Comparison of ENCODE assay signal across 8 cellular contexts in the genomic region with DNA sequence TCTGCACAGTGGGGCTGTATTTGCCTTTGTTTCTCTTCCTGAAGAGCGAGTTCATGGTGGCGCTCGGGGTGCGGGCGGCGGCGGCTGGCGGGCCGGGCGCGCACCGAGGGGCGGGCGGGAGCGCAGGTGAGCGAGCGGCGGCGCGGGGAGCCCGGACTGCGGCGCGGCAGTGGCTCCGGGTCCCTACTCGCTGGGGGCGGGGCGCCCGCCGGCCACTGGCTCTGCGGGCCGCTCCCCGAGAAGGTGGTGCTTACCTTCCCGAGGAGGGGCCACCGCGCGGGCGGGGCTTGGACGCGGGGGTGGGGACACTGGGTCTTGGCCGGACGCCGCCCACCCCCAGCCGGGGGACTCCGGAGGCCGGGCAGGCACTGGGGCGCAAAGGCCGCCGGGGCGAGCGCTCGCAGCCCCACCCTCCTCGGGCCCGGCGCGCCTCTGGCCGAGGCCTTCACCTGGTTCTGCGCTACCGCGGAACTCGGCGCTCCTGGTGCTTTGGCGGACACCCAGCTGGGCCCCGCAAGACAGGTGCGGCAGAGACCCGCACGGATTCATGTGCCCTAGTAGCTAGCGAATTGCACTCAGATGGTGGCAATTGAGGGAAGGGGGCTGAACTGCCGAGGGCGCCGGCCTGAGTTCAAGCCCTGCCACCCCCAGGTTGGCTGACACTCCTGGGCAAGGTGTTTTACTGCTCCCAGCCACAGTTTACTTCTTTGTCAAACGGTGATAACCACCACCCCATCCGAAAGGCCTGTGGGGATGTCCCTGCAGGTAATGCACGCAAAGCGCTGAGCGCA. TPM values are rescaled to one million over a fixed set of nuclear protein-coding genes. Genes with fewer than 3 reads are reported as not detected.
DNase-seq lines count a peak whose midpoint lies in the region; ATAC-seq and TF ChIP-seq lines count a peak whose summit lies in the region.

Gene PPL (minus strand): TSS at position 158 of the 791 bp plus-strand sequence. CDS start 103 bp downstream, at position 55.

- H3K27me3 Mint-ChIP-seq in activated CD4-positive, alpha-beta T cell treated with anti-CD3 and anti-CD28 coated beads, Interleukin-2, amount 10 ng/mL, durations not matched to agents 7 days and 5 days, result peaks cover 33% of the 10 kb centered on the region
- H3K27me3 Mint-ChIP-seq in effector memory CD8-positive, alpha-beta T cell, result peaks cover 42 to 76% of the 10 kb centered on the region in 2 donors
- H3K27me3 Mint-ChIP-seq in mesothelial cell of epicardium (ENCODE audit: low read depth), result peaks cover 41% of the 10 kb centered on the region

- POLR2A ChIA-PET in activated CD4-positive, alpha-beta T cell treated with anti-CD3 and anti-CD28 coated beads, Interleukin-2, amount 10 ng/mL, durations not matched to agents 7 days and 5 days (lab: Charles Lee), result no interaction called here

- no peak for TF ChIP-seq CTCF in mesothelial cell of epicardium (IDR thresholded peaks at IDR 0.05; ENCODE audit: unreplicated experiment)

- H3K36me3 Mint-ChIP-seq in activated CD4-positive, alpha-beta T cell treated with anti-CD3 and anti-CD28 coated beads, Interleukin-2, amount 10 ng/mL, durations not matched to agents 7 days and 5 days (ENCODE audit: low read depth), result no peaks in the 10 kb centered on the region
- H3K36me3 Mint-ChIP-seq in effector memory CD8-positive, alpha-beta T cell (ENCODE audit: insufficient read depth), result peaks cover 4% of the 10 kb centered on the region
- H3K36me3 Mint-ChIP-seq in mesothelial cell of epicardium, result no peaks in the 10 kb centered on the region

- H3K4me1 Mint-ChIP-seq in activated CD4-positive, alpha-beta T cell treated with anti-CD3 and anti-CD28 coated beads, Interleukin-2, amount 10 ng/mL, durations not matched to agents 7 days and 5 days, result peaks cover 4% of the 10 kb centered on the region
- peaks cover 0 to 8% of the 10 kb centered on the region in 2 donors for H3K4me1 Mint-ChIP-seq in effector memory CD8-positive, alpha-beta T cell (ENCODE audit: low read depth in 2 of 2)
- peaks cover 14% of the 10 kb centered on the region for H3K4me1 Mint-ChIP-seq in mesothelial cell of epicardium

- no peak for DNase-seq in activated CD4-positive, alpha-beta T cell treated with anti-CD3 and anti-CD28 coated beads, Interleukin-2, amount 10 ng/mL, durations not matched to agents 7 days and 5 days
- no peak for DNase-seq in activated CD4-positive, alpha-beta T cell treated with anti-CD3 and anti-CD28 coated beads, Interleukin-2, amount 50 U/mL, for 4 hours
- DNase-seq in NCI-H748 (lab: John Stamatoyannopoulos, UW; ENCODE audit: unreplicated experiment), result peak; percentile 90
- no peak for DNase-seq in effector memory CD8-positive, alpha-beta T cell
- peak; percentile 50 to 72 for DNase-seq in mesothelial cell of epicardium (ENCODE audit: low spot score in 2 of 2, unreplicated experiment in 2 of 2)
- peak; percentile 89 for DNase-seq in ureter (ENCODE audit: low spot score)

- ATAC-seq in effector memory CD8-positive, alpha-beta T cell (replicated peaks), result no peak
- ATAC-seq in GM18858 (IDR thresholded peaks at IDR 0.05; ENCODE audit: unreplicated experiment), result no peak
- no peak for ATAC-seq in HG03439 (IDR thresholded peaks at IDR 0.05; ENCODE audit: unreplicated experiment)

- CTCF ChIA-PET in activated CD4-positive, alpha-beta T cell treated with anti-CD3 and anti-CD28 coated beads, Interleukin-2, amount 10 ng/mL, durations not matched to agents 7 days and 5 days (lab: Charles Lee), result interaction anchor here (1.5 kb wide), 1 partner anchor 431 kb away, joined by 3 read pairs; no protein-coding TSS in a partner anchor

- H3K4me3 Mint-ChIP-seq in activated CD4-positive, alpha-beta T cell treated with anti-CD3 and anti-CD28 coated beads, Interleukin-2, amount 10 ng/mL, durations not matched to agents 7 days and 5 days, result peak within 1 kb of the TSS; percentile 44
- peak within 1 kb of the TSS; percentile 71 to 80 for H3K4me3 Mint-ChIP-seq in effector memory CD8-positive, alpha-beta T cell
- H3K4me3 Mint-ChIP-seq in mesothelial cell of epicardium, result peak within 1 kb of the TSS; percentile 86

- no peaks in the 10 kb centered on the region for H3K9me3 Mint-ChIP-seq in activated CD4-positive, alpha-beta T cell treated with anti-CD3 and anti-CD28 coated beads, Interleukin-2, amount 10 ng/mL, durations not matched to agents 7 days and 5 days
- no peaks in the 10 kb centered on the region for H3K9me3 Mint-ChIP-seq in effector memory CD8-positive, alpha-beta T cell
- no peaks in the 10 kb centered on the region for H3K9me3 Mint-ChIP-seq in mesothelial cell of epicardium

- no peak within 1 kb of the TSS for H3K27ac Mint-ChIP-seq in activated CD4-positive, alpha-beta T cell treated with anti-CD3 and anti-CD28 coated beads, Interleukin-2, amount 10 ng/mL, durations not matched to agents 7 days and 5 days
- peak within 1 kb of the TSS in 1 of 2 donors; percentile 60 for H3K27ac Mint-ChIP-seq in effector memory CD8-positive, alpha-beta T cell
- H3K27ac Mint-ChIP-seq in mesothelial cell of epicardium, result peak within 1 kb of the TSS; percentile 89

RNA-seq across cellular contexts. Expression of gene PPL, which starts in this region (rescaled TPM):
- total RNA-seq in activated CD4-positive, alpha-beta T cell treated with anti-CD3 and anti-CD28 coated beads, Interleukin-2, amount 10 ng/mL, durations not matched to agents 7 days and 5 days, result not detected
- total RNA-seq in mesothelial cell of epicardium (36.0 to 37.1 TPM (median 36.8 TPM) in 3 replicates), ureter (108 TPM)

Comparison
In these comparisons a context has a peak if more than half of its experiments do, and no peak if none do; other contexts are left out.
1. RNA of gene PPL (total RNA-seq): 108 TPM in ureter (single experiment) and 36.0 to 37.1 TPM in mesothelial cell of epicardium; not detected in activated CD4-positive, alpha-beta T cell treated with anti-CD3 and anti-CD28 coated beads, Interleukin-2, amount 10 ng/mL, durations not matched to agents 7 days and 5 days; every median in the first group is over 10 times any median in the second.
2. DNase-seq: peak in NCI-H748 (single experiment), mesothelial cell of epicardium (2 of 2) and ureter (single experiment); none in activated CD4-positive, alpha-beta T cell treated with anti-CD3 and anti-CD28 coated beads, Interleukin-2, amount 10 ng/mL, durations not matched to agents 7 days and 5 days (single experiment), activated CD4-positive, alpha-beta T cell treated with anti-CD3 and anti-CD28 coated beads, Interleukin-2, amount 50 U/mL, for 4 hours (0 of 2) and effector memory CD8-positive, alpha-beta T cell (0 of 3).
3. Peak in every context shown above with its lines, with median percentiles within 50 percentile points of each other: H3K4me3 Mint-ChIP-seq.